14 cellular contexts compared by ENCODE assay signal in the genomic region with DNA sequence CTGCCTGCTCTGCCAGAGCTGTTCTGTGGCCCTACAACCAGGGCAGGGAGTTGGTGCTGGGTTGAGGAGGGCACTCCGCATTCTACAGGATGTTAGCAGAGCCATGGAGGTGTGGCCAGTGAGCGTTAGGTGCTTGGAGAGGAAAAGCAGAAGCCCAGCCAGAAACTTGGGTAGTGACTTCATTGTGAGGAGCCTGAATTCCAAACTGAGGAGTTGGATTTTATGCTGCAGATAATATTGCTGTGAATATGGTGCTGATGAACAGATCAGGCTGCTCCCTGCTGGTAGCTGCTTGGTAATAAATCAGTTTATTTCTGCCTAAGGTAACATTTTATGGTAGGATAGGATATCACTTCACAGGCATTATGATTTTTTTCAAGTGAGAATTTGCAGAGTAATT. TPM values are rescaled to one million over a fixed set of nuclear protein-coding genes. Genes with fewer than 3 reads are reported as not detected.
A peak's percentile ranks its signal among the peaks of the same experiment; 100 is the strongest.
DNase-seq lines count a peak whose midpoint lies in the region; ATAC-seq and TF ChIP-seq lines count a peak whose summit lies in the region.
"Had no signal": no experiment of that assay in that cellular context is flagged by ENCODE, and none has a peak within 500 bp of the region (broad histone marks: within the 10 kb centered on the region; RNA-seq: fewer than 3 reads in every experiment).

No MANE protein-coding gene starts in this region.

- POLR2A ChIA-PET in HEK293T (lab: Yijun Ruan, JAX): interaction anchor here (1.8 kb wide), 1 partner anchor 100 kb away, joined by 5 read pairs; a partner anchor contains a TSS
- POLR2A ChIA-PET in CD8-positive, alpha-beta T cell (lab: Charles Lee): no interaction called here

- TF ChIP-seq CTCF in CD8-positive, alpha-beta T cell (IDR thresholded peaks at IDR 0.05): no peak

- no peak overlapping the region for H3K4me3 ChIP-seq in adipocyte (ENCODE audit: low read length)
- H3K4me3 ChIP-seq in CD8-positive, alpha-beta T cell (ENCODE audit: low read depth, low read length): no peak overlapping the region
- H3K4me3 ChIP-seq in effector memory CD4-positive, alpha-beta T cell (ENCODE audit: insufficient read depth, low read depth, low read length, poor library complexity, severe bottlenecking): no peak overlapping the region
- H3K4me3 ChIP-seq: pancreas, uterus had no signal

- H3K27me3 Mint-ChIP-seq in CD8-positive, alpha-beta T cell (ENCODE audit: low read depth): peaks cover 19% of the 10 kb centered on the region

- H3K36me3 ChIP-seq in adipocyte (ENCODE audit: control insufficient read depth, insufficient read depth, low read length, severe bottlenecking): no peaks in the 10 kb centered on the region
- no peaks in the 10 kb centered on the region for H3K36me3 ChIP-seq in CD8-positive, alpha-beta T cell (ENCODE audit: insufficient read depth, low read length)
- H3K36me3 ChIP-seq in effector memory CD4-positive, alpha-beta T cell (ENCODE audit: control insufficient read depth, insufficient read depth, low read length): no peaks in the 10 kb centered on the region
- H3K36me3 ChIP-seq: pancreas, uterus had no signal

- H3K27ac Mint-ChIP-seq in CD8-positive, alpha-beta T cell: no peak overlapping the region
- H3K27ac Mint-ChIP-seq: activated naive CD4-positive, alpha-beta T cell treated with anti-CD3 and anti-CD28 coated beads for 36 hours had no signal

- H3K4me1 ChIP-seq in adipocyte (ENCODE audit: control insufficient read depth, insufficient read depth, low read length): no peaks in the 10 kb centered on the region
- no peaks in the 10 kb centered on the region for H3K4me1 ChIP-seq in CD8-positive, alpha-beta T cell (ENCODE audit: insufficient read depth, low read length)
- no peaks in the 10 kb centered on the region for H3K4me1 ChIP-seq in effector memory CD4-positive, alpha-beta T cell (ENCODE audit: control insufficient read depth, insufficient read depth, low read length, poor library complexity, severe bottlenecking)
- H3K4me1 ChIP-seq: pancreas, uterus had no signal

- intact Hi-C loops in CD8-positive, alpha-beta T cell (cut with DNase I, micrococcal nuclease): no loop called here

- no peak for ATAC-seq in CD8-positive, alpha-beta T cell
- ATAC-seq in GM21423 (IDR thresholded peaks at IDR 0.05; ENCODE audit: unreplicated experiment): no peak

- H3K9ac ChIP-seq in adipocyte (ENCODE audit: low read length): no peak overlapping the region

- no peaks in the 10 kb centered on the region for H3K9me3 ChIP-seq in adipocyte (ENCODE audit: control insufficient read depth, low read length)
- H3K9me3 ChIP-seq in CD8-positive, alpha-beta T cell (ENCODE audit: low read length): no peaks in the 10 kb centered on the region
- no peaks in the 10 kb centered on the region for H3K9me3 ChIP-seq in effector memory CD4-positive, alpha-beta T cell (ENCODE audit: control insufficient read depth, low read length)
- H3K9me3 ChIP-seq: pancreas, uterus had no signal

- H3K27ac ChIP-seq in CD8-positive, alpha-beta T cell (ENCODE audit: low read depth, low read length): no peak overlapping the region
- H3K27ac ChIP-seq in effector memory CD4-positive, alpha-beta T cell (ENCODE audit: insufficient read depth, low read length, poor library complexity, severe bottlenecking): no peak overlapping the region
- H3K27ac ChIP-seq: pancreas, uterus had no signal

- no peaks in the 10 kb centered on the region for H3K27me3 ChIP-seq in adipocyte (replicated peaks; ENCODE audit: control insufficient read depth, insufficient read depth, low read length)
- no peaks in the 10 kb centered on the region for H3K27me3 ChIP-seq in CD8-positive, alpha-beta T cell (ENCODE audit: insufficient read depth, low read length)
- H3K27me3 ChIP-seq in effector memory CD4-positive, alpha-beta T cell (replicated peaks; ENCODE audit: control insufficient read depth, insufficient read depth, low read length, poor library complexity, severe bottlenecking): no peaks in the 10 kb centered on the region
- H3K27me3 ChIP-seq: pancreas had no signal

- no peak overlapping the region for H3K4me3 Mint-ChIP-seq in CD8-positive, alpha-beta T cell
- H3K4me3 Mint-ChIP-seq: activated naive CD4-positive, alpha-beta T cell treated with anti-CD3 and anti-CD28 coated beads for 36 hours had no signal

- H3K4me1 Mint-ChIP-seq in CD8-positive, alpha-beta T cell (ENCODE audit: low read depth): peaks cover 14% of the 10 kb centered on the region

- CTCF ChIA-PET in HEK293T (lab: Yijun Ruan, JAX): interaction anchor here (0.8 to 1.4 kb wide), 2 partner anchors 76 to 314 kb away, joined by 3 to 6 read pairs; no protein-coding TSS in a partner anchor
- CTCF ChIA-PET in CD8-positive, alpha-beta T cell (lab: Charles Lee): interaction anchor here (0.9 kb wide), 1 partner anchor 7 kb away, joined by 3 read pairs; a partner anchor contains a TSS

- no peaks in the 10 kb centered on the region for H3K36me3 Mint-ChIP-seq in CD8-positive, alpha-beta T cell

- H3K9me3 Mint-ChIP-seq in CD8-positive, alpha-beta T cell: no peaks in the 10 kb centered on the region
- H3K9me3 Mint-ChIP-seq: activated naive CD4-positive, alpha-beta T cell treated with anti-CD3 and anti-CD28 coated beads for 36 hours had no signal

- peak; percentile 39 for DNase-seq in CD1c-positive myeloid dendritic cell (ENCODE audit: extremely low spot score)
- peak; percentile 33 for DNase-seq in HEK293T (ENCODE audit: extremely low spot score)
- peak; percentile 35 for DNase-seq in adipocyte (ENCODE audit: low read depth)
- DNase-seq in iPS-NIHi11 (ENCODE audit: low spot score): peak; percentile 35
- no peak for DNase-seq in CD8-positive, alpha-beta T cell
- no peak for DNase-seq in effector memory CD4-positive, alpha-beta T cell
- no peak for DNase-seq in NCI-H1436 (lab: John Stamatoyannopoulos, UW)
- DNase-seq: activated naive CD4-positive, alpha-beta T cell treated with anti-CD3 and anti-CD28 coated beads for 36 hours; NCI-H1105; pancreas; RPMI8226; uterus had no signal

TF ChIP-seq in HEK293T, 16 proteins besides CTCF, POLR2A, EP300 and RAD21:
- TF ChIP-seq ELF4 (IDR thresholded peaks at IDR 0.05) (no peak), SUZ12 (IDR thresholded peaks at IDR 0.05) (no peak), HDGF (IDR thresholded peaks at IDR 0.05; ENCODE audit: borderline replicate concordance) (no peak)
- TF ChIP-seq, protein P1, sequence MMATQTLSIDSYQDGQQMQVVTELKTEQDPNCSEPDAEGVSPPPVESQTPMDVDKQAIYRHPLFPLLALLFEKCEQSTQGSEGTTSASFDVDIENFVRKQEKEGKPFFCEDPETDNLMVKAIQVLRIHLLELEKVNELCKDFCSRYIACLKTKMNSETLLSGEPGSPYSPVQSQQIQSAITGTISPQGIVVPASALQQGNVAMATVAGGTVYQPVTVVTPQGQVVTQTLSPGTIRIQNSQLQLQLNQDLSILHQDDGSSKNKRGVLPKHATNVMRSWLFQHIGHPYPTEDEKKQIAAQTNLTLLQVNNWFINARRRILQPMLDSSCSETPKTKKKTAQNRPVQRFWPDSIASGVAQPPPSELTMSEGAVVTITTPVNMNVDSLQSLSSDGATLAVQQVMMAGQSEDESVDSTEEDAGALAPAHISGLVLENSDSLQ (IDR thresholded peaks at IDR 0.05): peak; percentile 62
TF ChIP-seq in HEK293T: peak in this region for 1.

RNA-seq across cellular contexts. Expression of a gene that starts 7.1 kb away (rescaled TPM):
- not detected for total RNA-seq in CD8-positive, alpha-beta T cell
- total RNA-seq: activated naive CD4-positive, alpha-beta T cell treated with anti-CD3 and anti-CD28 coated beads for 36 hours; kidney epithelial cell; pancreas had no signal

Comparison
In these comparisons a context has a peak if more than half of its experiments do, and no peak if none do; other contexts are left out.
1. DNase-seq: peak in CD1c-positive myeloid dendritic cell (single experiment), HEK293T (single experiment), adipocyte (single experiment) and iPS-NIHi11 (single experiment); none in CD8-positive, alpha-beta T cell (0 of 7), effector memory CD4-positive, alpha-beta T cell (0 of 3) and NCI-H1436 (single experiment).